ENCODE assay signal across 13 cellular contexts in the genomic region with DNA sequence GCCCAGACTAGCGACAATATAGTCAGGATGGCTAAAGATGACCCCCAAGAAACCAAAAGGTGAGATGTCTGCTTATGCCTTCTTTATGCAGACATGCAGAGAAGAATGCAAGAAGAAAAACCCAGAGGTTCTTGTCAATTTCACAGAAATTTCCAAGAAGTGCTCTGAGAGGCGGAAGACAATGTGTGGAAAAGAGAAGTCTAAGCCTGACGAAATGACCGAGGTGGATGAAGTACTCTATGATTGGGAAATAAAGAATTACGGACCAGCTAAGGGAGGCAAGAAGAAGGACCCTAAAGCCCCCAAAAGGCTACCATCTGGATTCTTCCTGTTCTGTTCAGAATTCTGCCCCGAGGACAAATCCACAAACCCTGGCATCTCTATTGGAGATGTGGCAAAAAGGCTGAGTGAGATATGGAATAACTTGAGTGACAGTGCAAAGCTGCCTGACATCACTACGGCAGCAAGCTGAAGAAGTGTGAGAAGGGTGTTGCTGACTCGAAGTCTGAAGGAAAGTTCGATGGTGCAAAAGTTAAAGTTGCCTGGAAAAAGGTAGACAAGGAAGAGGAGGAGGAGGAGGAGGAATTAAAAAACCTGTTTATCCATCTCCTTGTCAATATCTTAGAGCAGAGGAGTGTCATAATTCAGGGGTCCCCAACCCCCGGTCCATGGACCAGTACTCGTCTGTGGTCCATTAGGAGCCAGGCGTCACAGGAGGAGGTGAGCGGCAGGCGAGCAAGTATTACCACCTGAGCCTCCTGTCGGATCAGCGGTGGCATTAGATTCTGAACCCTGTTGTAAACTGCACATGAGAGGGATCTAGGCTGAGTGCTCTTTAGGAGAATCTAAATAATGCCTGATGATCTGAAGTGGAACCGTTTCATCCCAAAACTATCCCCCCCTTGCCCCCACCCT. TPM values are rescaled to one million over a fixed set of nuclear protein-coding genes. Genes with fewer than 3 reads are reported as not detected.
DNase-seq lines count a peak whose midpoint lies in the region; ATAC-seq and TF ChIP-seq lines count a peak whose summit lies in the region.
"Had no signal": no experiment of that assay in that cellular context is flagged by ENCODE, and none has a peak within 500 bp of the region (broad histone marks: within the 10 kb centered on the region; RNA-seq: fewer than 3 reads in every experiment).

No MANE protein-coding gene starts in this region.

- H3K4me1 Mint-ChIP-seq in activated naive CD4-positive, alpha-beta T cell treated with anti-CD3 and anti-CD28 coated beads, Interleukin-2, amount 10 ng/mL, durations not matched to agents 7 days and 5 days = peaks cover 61% of the 10 kb centered on the region
- H3K4me1 Mint-ChIP-seq in chondrocyte (ENCODE audit: low read depth) = peaks cover 20% of the 10 kb centered on the region

- H3K9me3 ChIP-seq in spleen = peaks cover 0 to 5% (median 0%) of the 10 kb centered on the region in 8 donors
- H3K9me3 ChIP-seq: mucosa of descending colon, prostate gland, thoracic aorta had no signal

- peak overlapping the region in 6 of 8 donors; percentile 3 to 85 (median 67) for H3K27ac ChIP-seq in spleen
- H3K27ac ChIP-seq: prostate gland, thoracic aorta had no signal

- intact Hi-C loops in spleen (cut with DNase I; ENCODE audit: low total_unique reads) = no loop called here

- peaks cover 3% of the 10 kb centered on the region for H3K36me3 Mint-ChIP-seq in activated naive CD4-positive, alpha-beta T cell treated with anti-CD3 and anti-CD28 coated beads, Interleukin-2, amount 10 ng/mL, durations not matched to agents 7 days and 5 days
- peaks cover 1% of the 10 kb centered on the region for H3K36me3 Mint-ChIP-seq in chondrocyte (ENCODE audit: low read depth)

- peaks cover under 1% of the 10 kb centered on the region for H3K9me3 Mint-ChIP-seq in activated naive CD4-positive, alpha-beta T cell treated with anti-CD3 and anti-CD28 coated beads, Interleukin-2, amount 10 ng/mL, durations not matched to agents 7 days and 5 days
- H3K9me3 Mint-ChIP-seq in chondrocyte (ENCODE audit: low read depth) = peaks cover 2% of the 10 kb centered on the region

- H3K27me3 ChIP-seq in spleen (replicated peaks in 1 of 7) = peaks cover 0 to 17% (median 0%) of the 10 kb centered on the region in 7 donors

- TF ChIP-seq CTCF in chondrocyte (IDR thresholded peaks at IDR 0.05) (no peak), spleen (IDR thresholded peaks at IDR 0.05 in 8 of 11, conservative IDR thresholded peaks at IDR 0.05 in 3 of 11) (no peak)

- CTCF ChIA-PET in activated naive CD4-positive, alpha-beta T cell treated with anti-CD3 and anti-CD28 coated beads, Interleukin-2, amount 10 ng/mL, durations not matched to agents 7 days and 5 days (lab: Charles Lee) = interaction anchor here (5.9 to 7.5 kb wide), 2 partner anchors 12 to 44 kb away, joined by 59 to 93 read pairs; no protein-coding TSS in a partner anchor

- WGBS in spleen, 5 donors = 73 to 80% (median 78%) methylated on average over 17 of the region's 17 CpGs

- no peak for TF ChIP-seq POLR2A in spleen (IDR thresholded peaks at IDR 0.05)

- H3K4me1 ChIP-seq in spleen = peaks cover 6 to 44% (median 32%) of the 10 kb centered on the region in 6 donors
- H3K4me1 ChIP-seq: prostate gland had no signal

- peaks cover 4% of the 10 kb centered on the region for H3K27me3 Mint-ChIP-seq in activated naive CD4-positive, alpha-beta T cell treated with anti-CD3 and anti-CD28 coated beads, Interleukin-2, amount 10 ng/mL, durations not matched to agents 7 days and 5 days
- no peaks in the 10 kb centered on the region for H3K27me3 Mint-ChIP-seq in chondrocyte (ENCODE audit: low read depth)

- H3K36me3 ChIP-seq in spleen = no peaks in the 10 kb centered on the region
- H3K36me3 ChIP-seq: prostate gland, thoracic aorta had no signal

- ATAC-seq in SK-N-SH treated with all-trans-retinoic acid at 6 μM for 48 hours = no peak
- ATAC-seq in GM21360 (IDR thresholded peaks at IDR 0.05; ENCODE audit: unreplicated experiment) = no peak
- ATAC-seq: mucosa of descending colon had no signal

- H3K4me3 ChIP-seq in spleen = no peak overlapping the region
- H3K4me3 ChIP-seq: mucosa of descending colon, prostate gland, thoracic aorta had no signal

- DNase-seq in activated naive CD4-positive, alpha-beta T cell treated with anti-CD3 and anti-CD28 coated beads, Interleukin-2, amount 10 ng/mL, durations not matched to agents 7 days and 5 days = no peak
- no peak for DNase-seq in activated naive CD4-positive, alpha-beta T cell treated with anti-CD3 and anti-CD28 coated beads, Interleukin-2, amount 50 U/mL, for 16 hours
- DNase-seq in SKM-1 (lab: John Stamatoyannopoulos, UW; ENCODE audit: unreplicated experiment) (peak; percentile 43), chondrocyte (ENCODE audit: low spot score) (peak; percentile 46), spleen (no peak), GM03348 (ENCODE audit: low spot score) (no peak)
- DNase-seq: HCEC 1CT; mucosa of descending colon; stimulated activated CD4-positive, alpha-beta T cell treated with anti-CD3 and anti-CD28 coated beads, Interleukin-15, amount 100 ng/mL, for 24 hours had no signal

- H3K27ac Mint-ChIP-seq in activated naive CD4-positive, alpha-beta T cell treated with anti-CD3 and anti-CD28 coated beads, Interleukin-2, amount 10 ng/mL, durations not matched to agents 7 days and 5 days = peak overlapping the region; percentile 16
- peak overlapping the region; percentile 28 for H3K27ac Mint-ChIP-seq in chondrocyte (ENCODE audit: unreplicated experiment)

- no peak overlapping the region for H3K4me3 Mint-ChIP-seq in activated naive CD4-positive, alpha-beta T cell treated with anti-CD3 and anti-CD28 coated beads, Interleukin-2, amount 10 ng/mL, durations not matched to agents 7 days and 5 days
- H3K4me3 Mint-ChIP-seq in chondrocyte (ENCODE audit: unreplicated experiment) = no peak overlapping the region

TF ChIP-seq in SK-N-SH treated with all-trans-retinoic acid at 6 μM for 48 hours, 23 proteins besides CTCF, POLR2A, EP300 and RAD21:
- TF ChIP-seq, protein P1, sequence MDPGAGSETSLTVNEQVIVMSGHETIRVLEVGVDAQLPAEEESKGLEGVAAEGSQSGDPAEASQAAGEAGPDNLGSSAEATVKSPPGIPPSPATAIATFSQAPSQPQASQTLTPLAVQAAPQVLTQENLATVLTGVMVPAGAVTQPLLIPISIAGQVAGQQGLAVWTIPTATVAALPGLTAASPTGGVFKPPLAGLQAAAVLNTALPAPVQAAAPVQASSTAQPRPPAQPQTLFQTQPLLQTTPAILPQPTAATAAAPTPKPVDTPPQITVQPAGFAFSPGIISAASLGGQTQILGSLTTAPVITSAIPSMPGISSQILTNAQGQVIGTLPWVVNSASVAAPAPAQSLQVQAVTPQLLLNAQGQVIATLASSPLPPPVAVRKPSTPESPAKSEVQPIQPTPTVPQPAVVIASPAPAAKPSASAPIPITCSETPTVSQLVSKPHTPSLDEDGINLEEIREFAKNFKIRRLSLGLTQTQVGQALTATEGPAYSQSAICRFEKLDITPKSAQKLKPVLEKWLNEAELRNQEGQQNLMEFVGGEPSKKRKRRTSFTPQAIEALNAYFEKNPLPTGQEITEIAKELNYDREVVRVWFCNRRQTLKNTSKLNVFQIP (CRISPR knock-in tag; IDR thresholded peaks at IDR 0.05; ENCODE audit: borderline replicate concordance, low read depth) = no peak
- TF ChIP-seq ZNF70 (CRISPR knock-in tag; IDR thresholded peaks at IDR 0.05) (no peak), CSDC2 (CRISPR knock-in tag; IDR thresholded peaks at IDR 0.05) (no peak), TCF4 (CRISPR knock-in tag; IDR thresholded peaks at IDR 0.05; ENCODE audit: borderline replicate concordance) (no peak), ZNF8 (CRISPR knock-in tag; IDR thresholded peaks at IDR 0.05) (no peak), ZC3H10 (CRISPR knock-in tag; IDR thresholded peaks at IDR 0.05) (no peak), RARB (CRISPR knock-in tag; IDR thresholded peaks at IDR 0.05) (no peak)
- TF ChIP-seq, protein P2, sequence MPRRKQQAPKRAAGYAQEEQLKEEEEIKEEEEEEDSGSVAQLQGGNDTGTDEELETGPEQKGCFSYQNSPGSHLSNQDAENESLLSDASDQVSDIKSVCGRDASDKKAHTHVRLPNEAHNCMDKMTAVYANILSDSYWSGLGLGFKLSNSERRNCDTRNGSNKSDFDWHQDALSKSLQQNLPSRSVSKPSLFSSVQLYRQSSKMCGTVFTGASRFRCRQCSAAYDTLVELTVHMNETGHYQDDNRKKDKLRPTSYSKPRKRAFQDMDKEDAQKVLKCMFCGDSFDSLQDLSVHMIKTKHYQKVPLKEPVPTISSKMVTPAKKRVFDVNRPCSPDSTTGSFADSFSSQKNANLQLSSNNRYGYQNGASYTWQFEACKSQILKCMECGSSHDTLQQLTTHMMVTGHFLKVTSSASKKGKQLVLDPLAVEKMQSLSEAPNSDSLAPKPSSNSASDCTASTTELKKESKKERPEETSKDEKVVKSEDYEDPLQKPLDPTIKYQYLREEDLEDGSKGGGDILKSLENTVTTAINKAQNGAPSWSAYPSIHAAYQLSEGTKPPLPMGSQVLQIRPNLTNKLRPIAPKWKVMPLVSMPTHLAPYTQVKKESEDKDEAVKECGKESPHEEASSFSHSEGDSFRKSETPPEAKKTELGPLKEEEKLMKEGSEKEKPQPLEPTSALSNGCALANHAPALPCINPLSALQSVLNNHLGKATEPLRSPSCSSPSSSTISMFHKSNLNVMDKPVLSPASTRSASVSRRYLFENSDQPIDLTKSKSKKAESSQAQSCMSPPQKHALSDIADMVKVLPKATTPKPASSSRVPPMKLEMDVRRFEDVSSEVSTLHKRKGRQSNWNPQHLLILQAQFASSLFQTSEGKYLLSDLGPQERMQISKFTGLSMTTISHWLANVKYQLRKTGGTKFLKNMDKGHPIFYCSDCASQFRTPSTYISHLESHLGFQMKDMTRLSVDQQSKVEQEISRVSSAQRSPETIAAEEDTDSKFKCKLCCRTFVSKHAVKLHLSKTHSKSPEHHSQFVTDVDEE (CRISPR knock-in tag; IDR thresholded peaks at IDR 0.05) = no peak
- TF ChIP-seq, protein P3, sequence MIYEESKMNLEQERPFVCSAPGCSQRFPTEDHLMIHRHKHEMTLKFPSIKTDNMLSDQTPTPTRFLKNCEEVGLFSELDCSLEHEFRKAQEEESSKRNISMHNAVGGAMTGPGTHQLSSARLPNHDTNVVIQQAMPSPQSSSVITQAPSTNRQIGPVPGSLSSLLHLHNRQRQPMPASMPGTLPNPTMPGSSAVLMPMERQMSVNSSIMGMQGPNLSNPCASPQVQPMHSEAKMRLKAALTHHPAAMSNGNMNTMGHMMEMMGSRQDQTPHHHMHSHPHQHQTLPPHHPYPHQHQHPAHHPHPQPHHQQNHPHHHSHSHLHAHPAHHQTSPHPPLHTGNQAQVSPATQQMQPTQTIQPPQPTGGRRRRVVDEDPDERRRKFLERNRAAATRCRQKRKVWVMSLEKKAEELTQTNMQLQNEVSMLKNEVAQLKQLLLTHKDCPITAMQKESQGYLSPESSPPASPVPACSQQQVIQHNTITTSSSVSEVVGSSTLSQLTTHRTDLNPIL (CRISPR knock-in tag; IDR thresholded peaks at IDR 0.05; ENCODE audit: low read depth) = no peak

RNA-seq across cellular contexts. Expression of a gene that starts 25.1 kb away (rescaled TPM):
- total RNA-seq in chondrocyte (16.8 to 57.8 TPM (median 56.3 TPM) in 3 replicates), spleen (10 to 100 TPM in 4 of 7 donors, 1 to 10 TPM in 3; 6.9 to 23.7 (median 10.5) TPM)
- polyA plus RNA-seq in spleen = 1 to 10 TPM; 1.0 to 2.7 (median 1.2) TPM

Comparison
In these comparisons a context has a peak if more than half of its experiments do, and no peak if none do; other contexts are left out.
1. DNase-seq: peak in SKM-1 (single experiment) and chondrocyte (single experiment); none in activated naive CD4-positive, alpha-beta T cell treated with anti-CD3 and anti-CD28 coated beads, Interleukin-2, amount 10 ng/mL, durations not matched to agents 7 days and 5 days (single experiment), activated naive CD4-positive, alpha-beta T cell treated with anti-CD3 and anti-CD28 coated beads, Interleukin-2, amount 50 U/mL, for 16 hours (single experiment), spleen (single experiment) and GM03348 (single experiment).